ENCODE assay signal across 18 cellular contexts in genomic region chr10:73813333-73813732, GRCh38. TPM values are rescaled to one million over a fixed set of nuclear protein-coding genes. Genes with fewer than 3 reads are reported as not detected.
DNase-seq lines count a peak whose midpoint lies in the region; ATAC-seq and TF ChIP-seq lines count a peak whose summit lies in the region.
"Had no signal": no experiment of that assay in that cellular context is flagged by ENCODE, and none has a peak within 500 bp of the region (broad histone marks: within the 10 kb centered on the region; RNA-seq: fewer than 3 reads in every experiment).

No MANE protein-coding gene starts in this region.

- no peaks in the 10 kb centered on the region for H4K20me1 ChIP-seq in mammary epithelial cell (ENCODE audit: insufficient read depth, low read length)

- no peaks in the 10 kb centered on the region for H3K27me3 Mint-ChIP-seq in dendritic cell treated with granulocyte-macrophage colony-stimulating factor and Interleukin-4, amounts not matched to agents 40 ng/mL and 50 ng/mL, for 4 days
- H3K27me3 Mint-ChIP-seq in nephron (ENCODE audit: low read depth) = peaks cover 4% of the 10 kb centered on the region

- peak overlapping the region; percentile 85 for H3K27ac Mint-ChIP-seq in dendritic cell treated with granulocyte-macrophage colony-stimulating factor and Interleukin-4, amounts not matched to agents 40 ng/mL and 50 ng/mL, for 4 days
- peak overlapping the region in 2 of 3 experiments; percentile 41 to 50 for H3K27ac Mint-ChIP-seq in nephron

- CTCF ChIA-PET in mammary epithelial cell (lab: Charles Lee; ENCODE audit: low non-redundant PET) = no interaction called here

- H3K4me1 ChIP-seq in right atrium auricular region = peaks cover 0 to 23% of the 10 kb centered on the region in 2 donors
- peaks cover 7% of the 10 kb centered on the region for H3K4me1 ChIP-seq in mammary epithelial cell (ENCODE audit: insufficient read depth, low read length)

- dilution Hi-C loops in mammary epithelial cell (cut with HindIII; ENCODE audit: low sequenced_read_pairs) = no loop called here

- no peak overlapping the region for H3K27ac ChIP-seq in right atrium auricular region
- no peak overlapping the region for H3K27ac ChIP-seq in mammary epithelial cell (ENCODE audit: insufficient read depth, low read depth, low read length)
- H3K27ac ChIP-seq: BLaER1, GM23248 had no signal

- BruUV-seq in mammary epithelial cell (replicated peaks; lab: Mats Ljungman, UMichigan) = no TSS peak

- H3K9me3 ChIP-seq in right atrium auricular region = no peaks in the 10 kb centered on the region
- no peaks in the 10 kb centered on the region for H3K9me3 ChIP-seq in mammary epithelial cell (replicated peaks; ENCODE audit: insufficient read depth, low read length)
- H3K9me3 ChIP-seq: BLaER1, MG63 had no signal

- ATAC-seq in left ventricle myocardium superior (no peak), HG03025 (IDR thresholded peaks at IDR 0.05; ENCODE audit: low FRiP score, unreplicated experiment) (no peak), HG02885 (IDR thresholded peaks at IDR 0.05; ENCODE audit: poor library complexity, unreplicated experiment) (no peak)

- no peak overlapping the region for H3K4me3 ChIP-seq in right atrium auricular region
- no peak overlapping the region for H3K4me3 ChIP-seq in mammary epithelial cell (replicated peaks in 1 of 3; ENCODE audit: insufficient read depth in 1 of 3, low read depth in 2 of 3, low read length in 3 of 3)
- H3K4me3 ChIP-seq: BLaER1, GM23248, MG63, PC-9 had no signal

- H3K9ac ChIP-seq in mammary epithelial cell (ENCODE audit: insufficient read depth, low read length) = no peak overlapping the region
- H3K9ac ChIP-seq: BLaER1, GM23248 had no signal

- TF ChIP-seq CTCF in right atrium auricular region (IDR thresholded peaks at IDR 0.05) = no peak
- TF ChIP-seq CTCF in nephron (IDR thresholded peaks at IDR 0.05; ENCODE audit: unreplicated experiment in 3 of 3) = no peak
- no peak for TF ChIP-seq CTCF in mammary epithelial cell (conservative IDR thresholded peaks at IDR 0.05 in 1 of 2, IDR thresholded peaks at IDR 0.05 in 1 of 2; ENCODE audit: extremely low read depth in 1 of 2, insufficient read depth in 1 of 2, low read depth in 1 of 2, low read length in 2 of 2)

- DNase-seq in left ventricle myocardium superior = peak; percentile 36
- no peak for DNase-seq in right atrium auricular region (ENCODE audit: low spot score)
- no peak for DNase-seq in stimulated activated CD4-positive, alpha-beta T cell treated with anti-CD3 and anti-CD28 coated beads, Interleukin-1b, Interleukin-23, amount 100 ng/mL, for 48 hours
- no peak for DNase-seq in mammary epithelial cell
- DNase-seq: COR-L47, GF-D8, GM23248, Karpas-422, MG63, NCI-H1092, NCI-H146, NCI-H510A treated with DMSO at 0.1 percent for 48 hours, PC-9 had no signal

- intact Hi-C loops in left ventricle myocardium superior (cut with micrococcal nuclease) = no loop called here
- intact Hi-C loops in dendritic cell treated with granulocyte-macrophage colony-stimulating factor and Interleukin-4, amounts not matched to agents 40 ng/mL and 50 ng/mL, for 4 days (cut with micrococcal nuclease) = no loop called here
- intact Hi-C loops in mammary epithelial cell (cut with micrococcal nuclease) = no loop called here

- in situ Hi-C loops in mammary epithelial cell (cut with MboI; ENCODE audit: low sequenced_read_pairs in 2 of 2) = no loop called here

- no peaks in the 10 kb centered on the region for H3K27me3 ChIP-seq in right atrium auricular region
- H3K27me3 ChIP-seq in mammary epithelial cell (ENCODE audit: insufficient read depth, low read length) = no peaks in the 10 kb centered on the region
- H3K27me3 ChIP-seq: BLaER1, MG63 had no signal

- H3K9me3 Mint-ChIP-seq in dendritic cell treated with granulocyte-macrophage colony-stimulating factor and Interleukin-4, amounts not matched to agents 40 ng/mL and 50 ng/mL, for 4 days = no peaks in the 10 kb centered on the region
- no peaks in the 10 kb centered on the region for H3K9me3 Mint-ChIP-seq in nephron

- peaks cover 3% of the 10 kb centered on the region for H3K79me2 ChIP-seq in mammary epithelial cell (ENCODE audit: insufficient read depth, low read length)

- H3K4me2 ChIP-seq in mammary epithelial cell (ENCODE audit: insufficient read depth, low read depth, low read length) = no peak overlapping the region
- H3K4me2 ChIP-seq: BLaER1, PC-9 had no signal

- no peak overlapping the region for H3K4me3 Mint-ChIP-seq in dendritic cell treated with granulocyte-macrophage colony-stimulating factor and Interleukin-4, amounts not matched to agents 40 ng/mL and 50 ng/mL, for 4 days
- peak overlapping the region; percentile 74 to 86 (median 84) for H3K4me3 Mint-ChIP-seq in nephron

- H3K36me3 Mint-ChIP-seq in dendritic cell treated with granulocyte-macrophage colony-stimulating factor and Interleukin-4, amounts not matched to agents 40 ng/mL and 50 ng/mL, for 4 days (ENCODE audit: low read depth) = peaks cover 67% of the 10 kb centered on the region
- H3K36me3 Mint-ChIP-seq in nephron (ENCODE audit: low read depth) = peaks cover 13% of the 10 kb centered on the region

- peaks cover 16% of the 10 kb centered on the region for H3K36me3 ChIP-seq in right atrium auricular region
- no peaks in the 10 kb centered on the region for H3K36me3 ChIP-seq in mammary epithelial cell (ENCODE audit: insufficient read depth, low read length)

- no peak overlapping the region for H2AFZ ChIP-seq in mammary epithelial cell (ENCODE audit: low read depth, low read length)
- H2AFZ ChIP-seq: GM23248, PC-9 had no signal

- H3K4me1 Mint-ChIP-seq in dendritic cell treated with granulocyte-macrophage colony-stimulating factor and Interleukin-4, amounts not matched to agents 40 ng/mL and 50 ng/mL, for 4 days (ENCODE audit: low read depth) = peaks cover 74% of the 10 kb centered on the region
- H3K4me1 Mint-ChIP-seq in nephron = peaks cover 13% of the 10 kb centered on the region

- 80% methylated on average over 7 of the region's 7 CpGs for WGBS in mammary epithelial cell (ENCODE audit: low coverage, missing lambda C conversion rate)

RNA-seq across cellular contexts. Expression of gene NDST2, which starts 1.9 kb away (rescaled TPM):
- 11.7 TPM for total RNA-seq in left ventricle myocardium superior
- total RNA-seq in right atrium auricular region = 10 to 100 TPM; 13.1 to 18.4 TPM
- total RNA-seq in mammary epithelial cell = 10 to 100 TPM in 1 of 2 donors, 1 to 10 TPM in 1; 9.3 to 18.5 TPM
- 10.8 TPM for polyA plus RNA-seq in mammary epithelial cell
- polyA minus RNA-seq in mammary epithelial cell = 6.7 TPM

RNA-seq across cellular contexts. Expression of gene ZSWIM8, which starts 27.9 kb away (rescaled TPM):
- 53.9 TPM for total RNA-seq in left ventricle myocardium superior
- 10 to 100 TPM; 37.6 to 63.2 TPM for total RNA-seq in right atrium auricular region
- 10 to 100 TPM; 62.5 to 67.6 TPM for total RNA-seq in mammary epithelial cell
- 54.3 TPM for polyA plus RNA-seq in mammary epithelial cell
- polyA minus RNA-seq in mammary epithelial cell = 61.7 TPM

RNA-seq across cellular contexts. Expression of gene CHCHD1, which starts 31.5 kb away (rescaled TPM):
- 29.2 TPM for total RNA-seq in left ventricle myocardium superior
- total RNA-seq in right atrium auricular region = 10 to 100 TPM; 28.3 to 32.7 TPM
- 10 to 100 TPM; 11.7 to 24.7 TPM for total RNA-seq in mammary epithelial cell
- 36.9 TPM for polyA plus RNA-seq in mammary epithelial cell
- polyA minus RNA-seq in mammary epithelial cell = 10.5 TPM
